In genomic region chr16:53492499-53492898, GRCh38 we compare ENCODE assay signal across 17 cellular contexts. TPM values are rescaled to one million over a fixed set of nuclear protein-coding genes. Genes with fewer than 3 reads are reported as not detected.
DNase-seq lines count a peak whose midpoint lies in the region; ATAC-seq and TF ChIP-seq lines count a peak whose summit lies in the region.
"Had no signal": no experiment of that assay in that cellular context is flagged by ENCODE, and none has a peak within 500 bp of the region (broad histone marks: within the 10 kb centered on the region; RNA-seq: fewer than 3 reads in every experiment).

No MANE protein-coding gene starts in this region.

- H3K27ac Mint-ChIP-seq in activated CD8-positive, alpha-beta T cell treated with anti-CD3 and anti-CD28 coated beads for 36 hours, result peak overlapping the region; percentile 72
- H3K27ac Mint-ChIP-seq in activated CD8-positive, alpha-beta T cell treated with anti-CD3 and anti-CD28 coated beads, Interleukin-2, amount 10 ng/mL, durations not matched to agents 7 days and 5 days, result no peak overlapping the region
- H3K27ac Mint-ChIP-seq in CD4-positive, CD25-positive, alpha-beta regulatory T cell, result peak overlapping the region; percentile 46 to 80 (median 79)
- H3K27ac Mint-ChIP-seq in immature natural killer cell, result peak overlapping the region in 5 of 6 donors; percentile 53 to 81 (median 66)
- no peak overlapping the region for H3K27ac Mint-ChIP-seq in osteocyte (ENCODE audit: unreplicated experiment)
- H3K27ac Mint-ChIP-seq: GM23338 had no signal

- in situ Hi-C loops in gastrocnemius medialis (cut with MboI; ENCODE audit: low sequenced_read_pairs in 4 of 4), result no loop called here

- peaks cover 97% of the 10 kb centered on the region for H3K36me3 ChIP-seq in CD4-positive, CD25-positive, alpha-beta regulatory T cell (ENCODE audit: control insufficient read depth, insufficient read depth, low read length)
- peaks cover 43% of the 10 kb centered on the region for H3K36me3 ChIP-seq in WERI-Rb-1
- H3K36me3 ChIP-seq in gastrocnemius medialis, result peaks cover 0 to 80% of the 10 kb centered on the region in 2 donors

- H3K4me1 ChIP-seq in CD4-positive, CD25-positive, alpha-beta regulatory T cell (ENCODE audit: control insufficient read depth, insufficient read depth, low read length, poor library complexity, severe bottlenecking), result peaks cover 6% of the 10 kb centered on the region
- peaks cover 21 to 27% of the 10 kb centered on the region in 2 donors for H3K4me1 ChIP-seq in gastrocnemius medialis

- CTCF ChIA-PET in activated CD8-positive, alpha-beta T cell treated with anti-CD3 and anti-CD28 coated beads for 36 hours (lab: Charles Lee), result no interaction called here
- CTCF ChIA-PET in activated CD8-positive, alpha-beta T cell treated with anti-CD3 and anti-CD28 coated beads, Interleukin-2, amount 10 ng/mL, durations not matched to agents 7 days and 5 days (lab: Charles Lee), result interaction anchor here (1.1 kb wide), 1 partner anchor 57 kb away, joined by 3 read pairs; no protein-coding TSS in a partner anchor

- H3K4me3 ChIP-seq in CD4-positive, CD25-positive, alpha-beta regulatory T cell (ENCODE audit: low read depth, low read length), result no peak overlapping the region
- H3K4me3 ChIP-seq in WERI-Rb-1 (ENCODE audit: low read depth, low read length) (no peak overlapping the region), gastrocnemius medialis (no peak overlapping the region)
- H3K4me3 ChIP-seq: GM23338 had no signal

- ATAC-seq in activated CD8-positive, alpha-beta T cell treated with anti-CD3 and anti-CD28 coated beads for 36 hours, result no peak
- no peak for ATAC-seq in activated CD8-positive, alpha-beta T cell treated with anti-CD3 and anti-CD28 coated beads, Interleukin-2, amount 10 ng/mL, durations not matched to agents 7 days and 5 days
- no peak for ATAC-seq in CD4-positive, CD25-positive, alpha-beta regulatory T cell (ENCODE audit: low read depth in 2 of 2)
- ATAC-seq in gastrocnemius medialis, result no peak
- ATAC-seq: GM23338 had no signal

- H3K4me3 Mint-ChIP-seq in activated CD8-positive, alpha-beta T cell treated with anti-CD3 and anti-CD28 coated beads for 36 hours, result no peak overlapping the region
- no peak overlapping the region for H3K4me3 Mint-ChIP-seq in activated CD8-positive, alpha-beta T cell treated with anti-CD3 and anti-CD28 coated beads, Interleukin-2, amount 10 ng/mL, durations not matched to agents 7 days and 5 days
- H3K4me3 Mint-ChIP-seq in CD4-positive, CD25-positive, alpha-beta regulatory T cell, result no peak overlapping the region
- H3K4me3 Mint-ChIP-seq in immature natural killer cell (no peak overlapping the region), osteocyte (ENCODE audit: unreplicated experiment) (no peak overlapping the region)
- H3K4me3 Mint-ChIP-seq: GM23338, IgD-negative memory B cell had no signal

- H3K27me3 ChIP-seq in CD4-positive, CD25-positive, alpha-beta regulatory T cell (ENCODE audit: control insufficient read depth, insufficient read depth, low read length), result no peaks in the 10 kb centered on the region
- H3K27me3 ChIP-seq in WERI-Rb-1 (ENCODE audit: insufficient read depth, low read depth, severe bottlenecking), result no peaks in the 10 kb centered on the region
- no peaks in the 10 kb centered on the region for H3K27me3 ChIP-seq in gastrocnemius medialis

- H3K36me3 Mint-ChIP-seq in activated CD8-positive, alpha-beta T cell treated with anti-CD3 and anti-CD28 coated beads for 36 hours (ENCODE audit: low read depth), result peaks cover 68% of the 10 kb centered on the region
- H3K36me3 Mint-ChIP-seq in activated CD8-positive, alpha-beta T cell treated with anti-CD3 and anti-CD28 coated beads, Interleukin-2, amount 10 ng/mL, durations not matched to agents 7 days and 5 days (ENCODE audit: low read depth), result peaks cover 84% of the 10 kb centered on the region
- H3K36me3 Mint-ChIP-seq in CD4-positive, CD25-positive, alpha-beta regulatory T cell, result peaks cover 78% of the 10 kb centered on the region
- H3K36me3 Mint-ChIP-seq in immature natural killer cell (peaks cover 33 to 72% (median 44%) of the 10 kb centered on the region in 3 donors), osteocyte (ENCODE audit: unreplicated experiment) (peaks cover 49% of the 10 kb centered on the region)

- H3K27ac ChIP-seq in CD4-positive, CD25-positive, alpha-beta regulatory T cell (ENCODE audit: insufficient read depth, low read length, poor library complexity, severe bottlenecking), result no peak overlapping the region
- peak overlapping the region; percentile 70 for H3K27ac ChIP-seq in WERI-Rb-1
- H3K27ac ChIP-seq in gastrocnemius medialis, result no peak overlapping the region
- H3K27ac ChIP-seq: C4-2B had no signal

- H3K9me3 ChIP-seq in CD4-positive, CD25-positive, alpha-beta regulatory T cell (ENCODE audit: control insufficient read depth in 2 of 2, low read length in 2 of 2), result peaks cover 4% of the 10 kb centered on the region in 2 experiments
- H3K9me3 ChIP-seq in WERI-Rb-1 (ENCODE audit: severe bottlenecking) (no peaks in the 10 kb centered on the region), gastrocnemius medialis (no peaks in the 10 kb centered on the region)

- POLR2A ChIA-PET in activated CD8-positive, alpha-beta T cell treated with anti-CD3 and anti-CD28 coated beads for 36 hours (lab: Charles Lee), result interaction anchor here (1.3 kb wide), 1 partner anchor 10 kb away, joined by 6 read pairs; the partner anchor contains the start of gene AKTIP
- POLR2A ChIA-PET in activated CD8-positive, alpha-beta T cell treated with anti-CD3 and anti-CD28 coated beads, Interleukin-2, amount 10 ng/mL, durations not matched to agents 7 days and 5 days (lab: Charles Lee), result interaction anchor here (0.7 kb wide), 1 partner anchor 48 kb away, joined by 3 read pairs; no protein-coding TSS in a partner anchor

- peaks cover 37% of the 10 kb centered on the region for H3K4me1 Mint-ChIP-seq in activated CD8-positive, alpha-beta T cell treated with anti-CD3 and anti-CD28 coated beads for 36 hours (ENCODE audit: low read depth)
- peaks cover 34% of the 10 kb centered on the region for H3K4me1 Mint-ChIP-seq in activated CD8-positive, alpha-beta T cell treated with anti-CD3 and anti-CD28 coated beads, Interleukin-2, amount 10 ng/mL, durations not matched to agents 7 days and 5 days (ENCODE audit: low read depth)
- H3K4me1 Mint-ChIP-seq in CD4-positive, CD25-positive, alpha-beta regulatory T cell, result peaks cover 34 to 69% (median 52%) of the 10 kb centered on the region in 4 donors
- H3K4me1 Mint-ChIP-seq in immature natural killer cell (peaks cover 3 to 54% of the 10 kb centered on the region in 2 donors), osteocyte (ENCODE audit: unreplicated experiment) (no peaks in the 10 kb centered on the region)
- H3K4me1 Mint-ChIP-seq: GM23338 had no signal

- intact Hi-C loops in activated CD8-positive, alpha-beta T cell treated with anti-CD3 and anti-CD28 coated beads for 36 hours (cut with micrococcal nuclease), result no loop called here
- intact Hi-C loops in gastrocnemius medialis (cut with DNase I; ENCODE audit: low total_unique reads), result no loop called here

- no peak for TF ChIP-seq CTCF in activated CD8-positive, alpha-beta T cell treated with anti-CD3 and anti-CD28 coated beads for 36 hours (IDR thresholded peaks at IDR 0.05)
- TF ChIP-seq CTCF in WERI-Rb-1 (IDR thresholded peaks at IDR 0.05; ENCODE audit: low read depth, low read length) (no peak), osteocyte (IDR thresholded peaks at IDR 0.05) (no peak), gastrocnemius medialis (IDR thresholded peaks at IDR 0.05 in 4 of 5, conservative IDR thresholded peaks at IDR 0.05 in 1 of 5) (no peak)

- TF ChIP-seq POLR2A in gastrocnemius medialis (IDR thresholded peaks at IDR 0.05), result no peak

- H3K9me3 Mint-ChIP-seq in activated CD8-positive, alpha-beta T cell treated with anti-CD3 and anti-CD28 coated beads for 36 hours, result no peaks in the 10 kb centered on the region
- H3K9me3 Mint-ChIP-seq in activated CD8-positive, alpha-beta T cell treated with anti-CD3 and anti-CD28 coated beads, Interleukin-2, amount 10 ng/mL, durations not matched to agents 7 days and 5 days (ENCODE audit: insufficient read depth), result no peaks in the 10 kb centered on the region
- H3K9me3 Mint-ChIP-seq in CD4-positive, CD25-positive, alpha-beta regulatory T cell, result peaks cover 0 to 8% (median 0%) of the 10 kb centered on the region in 7 donors
- H3K9me3 Mint-ChIP-seq in immature natural killer cell, result no peaks in the 10 kb centered on the region
- no peaks in the 10 kb centered on the region for H3K9me3 Mint-ChIP-seq in osteocyte (ENCODE audit: unreplicated experiment)
- H3K9me3 Mint-ChIP-seq: GM23338, IgD-negative memory B cell had no signal

- H3K27me3 Mint-ChIP-seq in activated CD8-positive, alpha-beta T cell treated with anti-CD3 and anti-CD28 coated beads for 36 hours, result no peaks in the 10 kb centered on the region
- no peaks in the 10 kb centered on the region for H3K27me3 Mint-ChIP-seq in activated CD8-positive, alpha-beta T cell treated with anti-CD3 and anti-CD28 coated beads, Interleukin-2, amount 10 ng/mL, durations not matched to agents 7 days and 5 days (ENCODE audit: low read depth)
- no peaks in the 10 kb centered on the region for H3K27me3 Mint-ChIP-seq in CD4-positive, CD25-positive, alpha-beta regulatory T cell
- H3K27me3 Mint-ChIP-seq in immature natural killer cell (ENCODE audit: low read depth in 3 of 3) (peaks cover 0 to 2% (median 0%) of the 10 kb centered on the region in 3 donors), osteocyte (ENCODE audit: unreplicated experiment) (no peaks in the 10 kb centered on the region)
- H3K27me3 Mint-ChIP-seq: IgD-negative memory B cell had no signal

- no peak for DNase-seq in activated CD8-positive, alpha-beta T cell treated with anti-CD3 and anti-CD28 coated beads for 36 hours
- DNase-seq in activated CD8-positive, alpha-beta T cell treated with anti-CD3 and anti-CD28 coated beads, Interleukin-2, amount 10 ng/mL, durations not matched to agents 7 days and 5 days, result no peak
- DNase-seq in CD4-positive, CD25-positive, alpha-beta regulatory T cell, result no peak
- DNase-seq in WERI-Rb-1 (no peak), immature natural killer cell (no peak), osteocyte (ENCODE audit: extremely low spot score, unreplicated experiment) (no peak), NCI-H2227 (lab: John Stamatoyannopoulos, UW; ENCODE audit: unreplicated experiment) (no peak), gastrocnemius medialis (no peak)
- DNase-seq: GF-D8, NCI-H1417 treated with DMSO at 0.1 percent for 48 hours, NCI-H2029, NCI-H2171 treated with DMSO at 0.1 percent for 48 hours, NCI-H510A, NCI-H82 had no signal

RNA-seq across cellular contexts. Expression of gene AKTIP, which starts 10.5 kb away (rescaled TPM):
- 10 to 100 TPM; 24.4 to 24.7 TPM for total RNA-seq in activated CD8-positive, alpha-beta T cell treated with anti-CD3 and anti-CD28 coated beads for 36 hours
- total RNA-seq in activated CD8-positive, alpha-beta T cell treated with anti-CD3 and anti-CD28 coated beads, Interleukin-2, amount 10 ng/mL, durations not matched to agents 7 days and 5 days, result 10 to 100 TPM; 54.0 to 56.8 TPM
- total RNA-seq in CD4-positive, CD25-positive, alpha-beta regulatory T cell, result 60.0 TPM
- 100 to 1,000 TPM in 1 of 4 donors, 10 to 100 TPM in 3; 74.1 to 109 (median 83.7) TPM for polyA plus RNA-seq in CD4-positive, CD25-positive, alpha-beta regulatory T cell
- 10 to 100 TPM; 23.3 to 32.0 (median 30.9) TPM for polyA plus RNA-seq in immature natural killer cell
- total RNA-seq in osteocyte (27.3 and 29.2 TPM in 2 replicates), gastrocnemius medialis (100 to 1,000 TPM in 1 of 4 donors, 10 to 100 TPM in 3; 86.2 to 102 (median 94.1) TPM)

RNA-seq across cellular contexts. Expression of gene RBL2, which starts 58.2 kb away (rescaled TPM):
- 10 to 100 TPM; 67.2 to 73.5 TPM for total RNA-seq in activated CD8-positive, alpha-beta T cell treated with anti-CD3 and anti-CD28 coated beads for 36 hours
- total RNA-seq in activated CD8-positive, alpha-beta T cell treated with anti-CD3 and anti-CD28 coated beads, Interleukin-2, amount 10 ng/mL, durations not matched to agents 7 days and 5 days, result 100 to 1,000 TPM; 137 to 138 TPM
- total RNA-seq in CD4-positive, CD25-positive, alpha-beta regulatory T cell, result 208 TPM
- 100 to 1,000 TPM; 168 to 215 (median 205) TPM for polyA plus RNA-seq in CD4-positive, CD25-positive, alpha-beta regulatory T cell
- 100 to 1,000 TPM; 140 to 194 (median 186) TPM for polyA plus RNA-seq in immature natural killer cell
- total RNA-seq in osteocyte (43.4 and 47.7 TPM in 2 replicates), gastrocnemius medialis (10 to 100 TPM; 48.0 to 60.6 (median 58.0) TPM)

Comparison
In these comparisons a context has a peak if more than half of its experiments do, and no peak if none do; other contexts are left out.
1. H3K27ac Mint-ChIP-seq: peak in activated CD8-positive, alpha-beta T cell treated with anti-CD3 and anti-CD28 coated beads for 36 hours (single experiment), CD4-positive, CD25-positive, alpha-beta regulatory T cell (3 of 3) and immature natural killer cell (5 of 6); none in activated CD8-positive, alpha-beta T cell treated with anti-CD3 and anti-CD28 coated beads, Interleukin-2, amount 10 ng/mL, durations not matched to agents 7 days and 5 days (single experiment) and osteocyte (single experiment).